ENCODE assay signal across 2 cellular contexts in the genomic region with DNA sequence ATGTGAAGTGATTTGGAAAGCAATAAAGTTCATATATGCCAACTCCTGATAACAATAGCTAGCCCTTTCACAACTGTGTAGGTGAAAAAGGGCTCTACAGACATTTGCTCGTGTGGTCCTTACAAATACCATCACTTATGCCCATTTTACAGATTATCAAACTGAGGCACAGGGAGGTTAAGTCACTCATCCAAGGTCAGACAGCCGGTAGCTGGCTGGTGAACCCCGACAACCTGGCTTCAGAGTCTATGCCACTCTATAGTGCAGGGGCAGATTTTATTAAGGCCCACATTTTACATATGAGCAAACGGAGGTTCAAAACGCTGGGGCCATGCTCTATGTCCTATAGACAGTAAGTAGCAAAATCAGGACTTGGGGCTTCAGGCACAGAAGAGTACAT.
TF ChIP-seq lines count a peak whose summit lies in the region.

No MANE protein-coding gene starts in this region.

TF ChIP-seq in H1, 55 proteins besides CTCF, POLR2A, EP300 and RAD21:
- TF ChIP-seq KDM1A (IDR thresholded peaks at IDR 0.05; ENCODE audit: borderline replicate concordance, low read length) (peak; percentile 60), TAF1 (IDR thresholded peaks at IDR 0.05; ENCODE audit: low read depth, low read length) (no peak)

TF ChIP-seq in SK-N-SH treated with all-trans-retinoic acid at 6 μM for 48 hours, 23 proteins besides CTCF, POLR2A, EP300 and RAD21:
- no peak for TF ChIP-seq CSDC2 (CRISPR knock-in tag; IDR thresholded peaks at IDR 0.05)
- TF ChIP-seq, protein P1, sequence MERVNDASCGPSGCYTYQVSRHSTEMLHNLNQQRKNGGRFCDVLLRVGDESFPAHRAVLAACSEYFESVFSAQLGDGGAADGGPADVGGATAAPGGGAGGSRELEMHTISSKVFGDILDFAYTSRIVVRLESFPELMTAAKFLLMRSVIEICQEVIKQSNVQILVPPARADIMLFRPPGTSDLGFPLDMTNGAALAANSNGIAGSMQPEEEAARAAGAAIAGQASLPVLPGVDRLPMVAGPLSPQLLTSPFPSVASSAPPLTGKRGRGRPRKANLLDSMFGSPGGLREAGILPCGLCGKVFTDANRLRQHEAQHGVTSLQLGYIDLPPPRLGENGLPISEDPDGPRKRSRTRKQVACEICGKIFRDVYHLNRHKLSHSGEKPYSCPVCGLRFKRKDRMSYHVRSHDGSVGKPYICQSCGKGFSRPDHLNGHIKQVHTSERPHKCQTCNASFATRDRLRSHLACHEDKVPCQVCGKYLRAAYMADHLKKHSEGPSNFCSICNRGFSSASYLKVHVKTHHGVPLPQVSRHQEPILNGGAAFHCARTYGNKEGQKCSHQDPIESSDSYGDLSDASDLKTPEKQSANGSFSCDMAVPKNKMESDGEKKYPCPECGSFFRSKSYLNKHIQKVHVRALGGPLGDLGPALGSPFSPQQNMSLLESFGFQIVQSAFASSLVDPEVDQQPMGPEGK (CRISPR knock-in tag; IDR thresholded peaks at IDR 0.05; ENCODE audit: borderline replicate concordance): no peak
- TF ChIP-seq ZC3H10 (CRISPR knock-in tag; IDR thresholded peaks at IDR 0.05): no peak
- no peak for TF ChIP-seq SNAI2 (CRISPR knock-in tag; IDR thresholded peaks at IDR 0.05)
- TF ChIP-seq ZNF565 (CRISPR knock-in tag; conservative IDR thresholded peaks at IDR 0.05; ENCODE audit: low read depth): no peak
- TF ChIP-seq PPARA (CRISPR knock-in tag; IDR thresholded peaks at IDR 0.05; ENCODE audit: borderline replicate concordance): no peak
- TF ChIP-seq, protein P2, sequence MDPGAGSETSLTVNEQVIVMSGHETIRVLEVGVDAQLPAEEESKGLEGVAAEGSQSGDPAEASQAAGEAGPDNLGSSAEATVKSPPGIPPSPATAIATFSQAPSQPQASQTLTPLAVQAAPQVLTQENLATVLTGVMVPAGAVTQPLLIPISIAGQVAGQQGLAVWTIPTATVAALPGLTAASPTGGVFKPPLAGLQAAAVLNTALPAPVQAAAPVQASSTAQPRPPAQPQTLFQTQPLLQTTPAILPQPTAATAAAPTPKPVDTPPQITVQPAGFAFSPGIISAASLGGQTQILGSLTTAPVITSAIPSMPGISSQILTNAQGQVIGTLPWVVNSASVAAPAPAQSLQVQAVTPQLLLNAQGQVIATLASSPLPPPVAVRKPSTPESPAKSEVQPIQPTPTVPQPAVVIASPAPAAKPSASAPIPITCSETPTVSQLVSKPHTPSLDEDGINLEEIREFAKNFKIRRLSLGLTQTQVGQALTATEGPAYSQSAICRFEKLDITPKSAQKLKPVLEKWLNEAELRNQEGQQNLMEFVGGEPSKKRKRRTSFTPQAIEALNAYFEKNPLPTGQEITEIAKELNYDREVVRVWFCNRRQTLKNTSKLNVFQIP (CRISPR knock-in tag; IDR thresholded peaks at IDR 0.05; ENCODE audit: borderline replicate concordance, low read depth): no peak
- no peak for TF ChIP-seq TCF4 (CRISPR knock-in tag; IDR thresholded peaks at IDR 0.05; ENCODE audit: borderline replicate concordance)
- TF ChIP-seq TOX (CRISPR knock-in tag; IDR thresholded peaks at IDR 0.05; ENCODE audit: borderline replicate concordance): no peak
- TF ChIP-seq, protein P3, sequence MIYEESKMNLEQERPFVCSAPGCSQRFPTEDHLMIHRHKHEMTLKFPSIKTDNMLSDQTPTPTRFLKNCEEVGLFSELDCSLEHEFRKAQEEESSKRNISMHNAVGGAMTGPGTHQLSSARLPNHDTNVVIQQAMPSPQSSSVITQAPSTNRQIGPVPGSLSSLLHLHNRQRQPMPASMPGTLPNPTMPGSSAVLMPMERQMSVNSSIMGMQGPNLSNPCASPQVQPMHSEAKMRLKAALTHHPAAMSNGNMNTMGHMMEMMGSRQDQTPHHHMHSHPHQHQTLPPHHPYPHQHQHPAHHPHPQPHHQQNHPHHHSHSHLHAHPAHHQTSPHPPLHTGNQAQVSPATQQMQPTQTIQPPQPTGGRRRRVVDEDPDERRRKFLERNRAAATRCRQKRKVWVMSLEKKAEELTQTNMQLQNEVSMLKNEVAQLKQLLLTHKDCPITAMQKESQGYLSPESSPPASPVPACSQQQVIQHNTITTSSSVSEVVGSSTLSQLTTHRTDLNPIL (CRISPR knock-in tag; IDR thresholded peaks at IDR 0.05; ENCODE audit: low read depth): no peak
- TF ChIP-seq OSR1 (CRISPR knock-in tag; IDR thresholded peaks at IDR 0.05): no peak
- TF ChIP-seq, protein P4, sequence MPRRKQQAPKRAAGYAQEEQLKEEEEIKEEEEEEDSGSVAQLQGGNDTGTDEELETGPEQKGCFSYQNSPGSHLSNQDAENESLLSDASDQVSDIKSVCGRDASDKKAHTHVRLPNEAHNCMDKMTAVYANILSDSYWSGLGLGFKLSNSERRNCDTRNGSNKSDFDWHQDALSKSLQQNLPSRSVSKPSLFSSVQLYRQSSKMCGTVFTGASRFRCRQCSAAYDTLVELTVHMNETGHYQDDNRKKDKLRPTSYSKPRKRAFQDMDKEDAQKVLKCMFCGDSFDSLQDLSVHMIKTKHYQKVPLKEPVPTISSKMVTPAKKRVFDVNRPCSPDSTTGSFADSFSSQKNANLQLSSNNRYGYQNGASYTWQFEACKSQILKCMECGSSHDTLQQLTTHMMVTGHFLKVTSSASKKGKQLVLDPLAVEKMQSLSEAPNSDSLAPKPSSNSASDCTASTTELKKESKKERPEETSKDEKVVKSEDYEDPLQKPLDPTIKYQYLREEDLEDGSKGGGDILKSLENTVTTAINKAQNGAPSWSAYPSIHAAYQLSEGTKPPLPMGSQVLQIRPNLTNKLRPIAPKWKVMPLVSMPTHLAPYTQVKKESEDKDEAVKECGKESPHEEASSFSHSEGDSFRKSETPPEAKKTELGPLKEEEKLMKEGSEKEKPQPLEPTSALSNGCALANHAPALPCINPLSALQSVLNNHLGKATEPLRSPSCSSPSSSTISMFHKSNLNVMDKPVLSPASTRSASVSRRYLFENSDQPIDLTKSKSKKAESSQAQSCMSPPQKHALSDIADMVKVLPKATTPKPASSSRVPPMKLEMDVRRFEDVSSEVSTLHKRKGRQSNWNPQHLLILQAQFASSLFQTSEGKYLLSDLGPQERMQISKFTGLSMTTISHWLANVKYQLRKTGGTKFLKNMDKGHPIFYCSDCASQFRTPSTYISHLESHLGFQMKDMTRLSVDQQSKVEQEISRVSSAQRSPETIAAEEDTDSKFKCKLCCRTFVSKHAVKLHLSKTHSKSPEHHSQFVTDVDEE (CRISPR knock-in tag; IDR thresholded peaks at IDR 0.05): no peak
- no peak for TF ChIP-seq ZNF70 (CRISPR knock-in tag; IDR thresholded peaks at IDR 0.05)
- no peak for TF ChIP-seq GLIS3 (CRISPR knock-in tag; IDR thresholded peaks at IDR 0.05)
- TF ChIP-seq ZNF8 (CRISPR knock-in tag; IDR thresholded peaks at IDR 0.05): no peak
- no peak for TF ChIP-seq ESRRG (CRISPR knock-in tag; IDR thresholded peaks at IDR 0.05)
- TF ChIP-seq, protein P5, sequence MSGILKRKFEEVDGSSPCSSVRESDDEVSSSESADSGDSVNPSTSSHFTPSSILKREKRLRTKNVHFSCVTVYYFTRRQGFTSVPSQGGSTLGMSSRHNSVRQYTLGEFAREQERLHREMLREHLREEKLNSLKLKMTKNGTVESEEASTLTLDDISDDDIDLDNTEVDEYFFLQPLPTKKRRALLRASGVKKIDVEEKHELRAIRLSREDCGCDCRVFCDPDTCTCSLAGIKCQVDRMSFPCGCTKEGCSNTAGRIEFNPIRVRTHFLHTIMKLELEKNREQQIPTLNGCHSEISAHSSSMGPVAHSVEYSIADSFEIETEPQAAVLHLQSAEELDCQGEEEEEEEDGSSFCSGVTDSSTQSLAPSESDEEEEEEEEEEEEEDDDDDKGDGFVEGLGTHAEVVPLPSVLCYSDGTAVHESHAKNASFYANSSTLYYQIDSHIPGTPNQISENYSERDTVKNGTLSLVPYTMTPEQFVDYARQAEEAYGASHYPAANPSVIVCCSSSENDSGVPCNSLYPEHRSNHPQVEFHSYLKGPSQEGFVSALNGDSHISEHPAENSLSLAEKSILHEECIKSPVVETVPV (CRISPR knock-in tag; IDR thresholded peaks at IDR 0.05): no peak
- no peak for TF ChIP-seq ARNTL (CRISPR knock-in tag; IDR thresholded peaks at IDR 0.05; ENCODE audit: borderline replicate concordance, low read depth)
